In genomic region chr22:20522828-20523117, GRCh38 we compare ENCODE assay signal across 13 cellular contexts. TPM values are rescaled to one million over a fixed set of nuclear protein-coding genes. Genes with fewer than 3 reads are reported as not detected.
DNase-seq lines count a peak whose midpoint lies in the region; ATAC-seq lines count a peak whose summit lies in the region.
"Had no signal": no experiment of that assay in that cellular context is flagged by ENCODE, and none has a peak within 500 bp of the region (broad histone marks: within the 10 kb centered on the region; RNA-seq: fewer than 3 reads in every experiment).

No MANE protein-coding gene starts in this region.

- no peak overlapping the region for H2BK15ac ChIP-seq in mesenchymal stem cell (ENCODE audit: low read depth, poor library complexity, severe bottlenecking)

- peaks cover 53% of the 10 kb centered on the region for H3K36me3 Mint-ChIP-seq in stimulated activated naive CD8-positive, alpha-beta T cell treated with anti-CD3 and anti-CD28 coated beads, Interleukin-15, Interleukin-2, amounts not matched to agents 100 ng/mL and 50 ng/mL, for 24 hours (ENCODE audit: low read depth)
- H3K36me3 Mint-ChIP-seq in activated T-helper 2 cell treated with anti-CD3 and anti-CD28 coated beads, Interferon-gamma antibody, Interleukin-2, Interleukin-4, amounts not matched to agents 10 μg/mL and 5 μg/mL and 100 μg/mL, durations not matched to agents 14 hours and 24 hours and 36 hours (ENCODE audit: low read depth) = peaks cover 62% of the 10 kb centered on the region

- H3K4me3 ChIP-seq in mesenchymal stem cell (ENCODE audit: insufficient read depth in 1 of 2, low read depth in 1 of 2, low read length in 2 of 2) (no peak overlapping the region), Karpas-422 (ENCODE audit: low read length) (no peak overlapping the region)
- H3K4me3 ChIP-seq: mucosa of descending colon had no signal

- no peak for ATAC-seq in stimulated activated naive CD8-positive, alpha-beta T cell treated with anti-CD3 and anti-CD28 coated beads, Interleukin-15, Interleukin-2, amounts not matched to agents 100 U/mL and 50 U/mL, for 24 hours
- ATAC-seq in GM18909 (IDR thresholded peaks at IDR 0.05; ENCODE audit: poor library complexity, unreplicated experiment) (no peak), HG03045 (IDR thresholded peaks at IDR 0.05; ENCODE audit: unreplicated experiment) (no peak)
- ATAC-seq: mucosa of descending colon had no signal

- DNase-seq in stimulated activated naive CD8-positive, alpha-beta T cell treated with anti-CD3 and anti-CD28 coated beads, Interleukin-15, Interleukin-2, amounts not matched to agents 100 U/mL and 50 U/mL, for 24 hours = no peak
- no peak for DNase-seq in activated T-helper 2 cell treated with anti-CD3 and anti-CD28 coated beads, Interferon-gamma antibody, Interleukin-2, Interleukin-4, amounts not matched to agents 10 μg/mL and 5 μg/mL and 100 μg/mL, durations not matched to agents 14 hours and 24 hours and 36 hours (ENCODE audit: low spot score)
- DNase-seq in mesenchymal stem cell = no peak
- DNase-seq in Karpas-422 = no peak
- no peak for DNase-seq in NCI-H524 (lab: John Stamatoyannopoulos, UW)
- DNase-seq: effector CD4-positive, alpha-beta T cell; mucosa of descending colon; NCI-H1436 treated with DMSO at 0.1 percent for 48 hours; NCI-H69; stimulated activated CD4-positive, alpha-beta T cell treated with anti-CD3 and anti-CD28 coated beads, Interleukin-2, amount 100 ng/mL, for 24 hours had no signal

- no peaks in the 10 kb centered on the region for H3K79me1 ChIP-seq in mesenchymal stem cell (replicated peaks; ENCODE audit: low read length, poor library complexity, severe bottlenecking)

- H3K9me3 ChIP-seq in mesenchymal stem cell (ENCODE audit: control insufficient read depth, low read length) = no peaks in the 10 kb centered on the region
- no peaks in the 10 kb centered on the region for H3K9me3 ChIP-seq in Karpas-422 (ENCODE audit: low read length)
- H3K9me3 ChIP-seq: mucosa of descending colon had no signal

- no peaks in the 10 kb centered on the region for H3K9me3 Mint-ChIP-seq in stimulated activated naive CD8-positive, alpha-beta T cell treated with anti-CD3 and anti-CD28 coated beads, Interleukin-15, Interleukin-2, amounts not matched to agents 100 ng/mL and 50 ng/mL, for 24 hours
- no peaks in the 10 kb centered on the region for H3K9me3 Mint-ChIP-seq in activated T-helper 2 cell treated with anti-CD3 and anti-CD28 coated beads, Interferon-gamma antibody, Interleukin-2, Interleukin-4, amounts not matched to agents 10 μg/mL and 5 μg/mL and 100 μg/mL, durations not matched to agents 14 hours and 24 hours and 36 hours

- H2AK5ac ChIP-seq in mesenchymal stem cell (ENCODE audit: low read length, severe bottlenecking) = peak overlapping the region; percentile 52

- H3K9ac ChIP-seq in mesenchymal stem cell (ENCODE audit: low read length) (peak overlapping the region; percentile 68), Karpas-422 (ENCODE audit: low read length) (no peak overlapping the region)

- H4K91ac ChIP-seq in mesenchymal stem cell (ENCODE audit: low read length) = peak overlapping the region; percentile 75

- H2AFZ ChIP-seq in mesenchymal stem cell (ENCODE audit: low read depth, low read length) (no peak overlapping the region), Karpas-422 (ENCODE audit: low read length) (no peak overlapping the region)

- no peak overlapping the region for H2BK12ac ChIP-seq in mesenchymal stem cell (ENCODE audit: low read length in 2 of 2)

- H3K23ac ChIP-seq in mesenchymal stem cell (ENCODE audit: low read length in 2 of 2) = no peak overlapping the region

- H3K4me3 Mint-ChIP-seq in stimulated activated naive CD8-positive, alpha-beta T cell treated with anti-CD3 and anti-CD28 coated beads, Interleukin-15, Interleukin-2, amounts not matched to agents 100 ng/mL and 50 ng/mL, for 24 hours = no peak overlapping the region
- no peak overlapping the region for H3K4me3 Mint-ChIP-seq in activated T-helper 2 cell treated with anti-CD3 and anti-CD28 coated beads, Interferon-gamma antibody, Interleukin-2, Interleukin-4, amounts not matched to agents 10 μg/mL and 5 μg/mL and 100 μg/mL, durations not matched to agents 14 hours and 24 hours and 36 hours (ENCODE audit: low read depth)

- H3K27ac Mint-ChIP-seq in stimulated activated naive CD8-positive, alpha-beta T cell treated with anti-CD3 and anti-CD28 coated beads, Interleukin-15, Interleukin-2, amounts not matched to agents 100 ng/mL and 50 ng/mL, for 24 hours = peak overlapping the region; percentile 78
- peak overlapping the region; percentile 50 for H3K27ac Mint-ChIP-seq in activated T-helper 2 cell treated with anti-CD3 and anti-CD28 coated beads, Interferon-gamma antibody, Interleukin-2, Interleukin-4, amounts not matched to agents 10 μg/mL and 5 μg/mL and 100 μg/mL, durations not matched to agents 14 hours and 24 hours and 36 hours

- H3K14ac ChIP-seq in mesenchymal stem cell (ENCODE audit: low read length in 2 of 2) = no peak overlapping the region

- H3K27me3 Mint-ChIP-seq in stimulated activated naive CD8-positive, alpha-beta T cell treated with anti-CD3 and anti-CD28 coated beads, Interleukin-15, Interleukin-2, amounts not matched to agents 100 ng/mL and 50 ng/mL, for 24 hours = no peaks in the 10 kb centered on the region
- H3K27me3 Mint-ChIP-seq in activated T-helper 2 cell treated with anti-CD3 and anti-CD28 coated beads, Interferon-gamma antibody, Interleukin-2, Interleukin-4, amounts not matched to agents 10 μg/mL and 5 μg/mL and 100 μg/mL, durations not matched to agents 14 hours and 24 hours and 36 hours (ENCODE audit: low read depth) = no peaks in the 10 kb centered on the region

- no peaks in the 10 kb centered on the region for H3K9me2 ChIP-seq in Karpas-422 (replicated peaks; ENCODE audit: insufficient read depth, low read length)

- H3K18ac ChIP-seq in mesenchymal stem cell (ENCODE audit: low read depth in 1 of 2, low read length in 2 of 2) = peak overlapping the region; percentile 42 to 86

- H3K4me1 ChIP-seq in mesenchymal stem cell (ENCODE audit: control insufficient read depth, insufficient read depth, low read depth, low read length) (peaks cover 41% of the 10 kb centered on the region), Karpas-422 (ENCODE audit: low read length) (peaks cover 10% of the 10 kb centered on the region)

- peak overlapping the region; percentile 45 for H2BK120ac ChIP-seq in mesenchymal stem cell (ENCODE audit: low read depth, low read length)

- H3K4me1 Mint-ChIP-seq in stimulated activated naive CD8-positive, alpha-beta T cell treated with anti-CD3 and anti-CD28 coated beads, Interleukin-15, Interleukin-2, amounts not matched to agents 100 ng/mL and 50 ng/mL, for 24 hours (ENCODE audit: low read depth) = peaks cover 84% of the 10 kb centered on the region
- peaks cover 55% of the 10 kb centered on the region for H3K4me1 Mint-ChIP-seq in activated T-helper 2 cell treated with anti-CD3 and anti-CD28 coated beads, Interferon-gamma antibody, Interleukin-2, Interleukin-4, amounts not matched to agents 10 μg/mL and 5 μg/mL and 100 μg/mL, durations not matched to agents 14 hours and 24 hours and 36 hours (ENCODE audit: low read depth)

- no peak overlapping the region for H2BK5ac ChIP-seq in mesenchymal stem cell (ENCODE audit: low read depth, low read length, poor library complexity, severe bottlenecking)

- H3K36me3 ChIP-seq in mesenchymal stem cell (ENCODE audit: control insufficient read depth in 1 of 2, insufficient read depth in 2 of 2, low read depth in 1 of 2, low read length in 2 of 2) (peaks cover 30 to 46% of the 10 kb centered on the region in 2 experiments), Karpas-422 (ENCODE audit: insufficient read depth, low read length) (peaks cover 12% of the 10 kb centered on the region)

- H4K20me1 ChIP-seq in Karpas-422 (ENCODE audit: insufficient read depth, low read depth, low read length) = peaks cover 33% of the 10 kb centered on the region

- H3K79me2 ChIP-seq in Karpas-422 (ENCODE audit: low read length) = peaks cover 87% of the 10 kb centered on the region

- intact Hi-C loops in activated T-helper 2 cell treated with anti-CD3 and anti-CD28 coated beads, Interferon-gamma antibody, Interleukin-2, Interleukin-4, amounts not matched to agents 10 μg/mL and 5 μg/mL and 100 μg/mL, durations not matched to agents 14 hours and 24 hours and 36 hours (cut with micrococcal nuclease) = loop anchor here (2.0 kb wide), 1 partner anchor 28 kb away; no protein-coding TSS in a partner anchor

- H3K27ac ChIP-seq in mesenchymal stem cell (ENCODE audit: low read length, poor library complexity, severe bottlenecking) (no peak overlapping the region), Karpas-422 (ENCODE audit: low read length) (no peak overlapping the region)

- peak overlapping the region; percentile 62 for H4K8ac ChIP-seq in mesenchymal stem cell (ENCODE audit: low read length)

- H3K27me3 ChIP-seq in mesenchymal stem cell (ENCODE audit: control insufficient read depth in 1 of 2, insufficient read depth in 1 of 2, low read length in 2 of 2) (no peaks in the 10 kb centered on the region), Karpas-422 (ENCODE audit: low read length) (no peaks in the 10 kb centered on the region)

- 96% methylated on average over 3 of the region's 5 CpGs for WGBS in mesenchymal stem cell

- peak overlapping the region in 1 of 2 experiments; percentile 52 for H3K4ac ChIP-seq in mesenchymal stem cell (ENCODE audit: low read depth in 1 of 2, low read length in 2 of 2)

- H3K4me2 ChIP-seq in mesenchymal stem cell (ENCODE audit: low read length, poor library complexity, severe bottlenecking) = no peak overlapping the region
- no peak overlapping the region for H3K4me2 ChIP-seq in Karpas-422 (ENCODE audit: low read depth, low read length, poor library complexity, severe bottlenecking)

RNA-seq across cellular contexts. Expression of gene MED15, which starts 15.4 kb away (rescaled TPM):
- 123 and 129 TPM in 2 replicates for total RNA-seq in activated T-helper 2 cell treated with anti-CD3 and anti-CD28 coated beads, Interferon-gamma antibody, Interleukin-2, Interleukin-4, amounts not matched to agents 10 μg/mL and 5 μg/mL and 100 μg/mL, durations not matched to agents 14 hours and 24 hours and 36 hours
- 63.2 TPM for polyA plus RNA-seq in mesenchymal stem cell (2013, experiment 1 of 2)
- 60.2 TPM for polyA plus RNA-seq in mesenchymal stem cell (2013, experiment 2 of 2)
- total RNA-seq in Karpas-422 (2014; rRNA removed; shearing (Covaris generic); ENCODE audit: low replicate concordance) = 36.9 and 70.3 TPM in 2 replicates

RNA-seq across cellular contexts. Expression of gene KLHL22, which starts 27.2 kb away (rescaled TPM):
- total RNA-seq in activated T-helper 2 cell treated with anti-CD3 and anti-CD28 coated beads, Interferon-gamma antibody, Interleukin-2, Interleukin-4, amounts not matched to agents 10 μg/mL and 5 μg/mL and 100 μg/mL, durations not matched to agents 14 hours and 24 hours and 36 hours = 34.0 and 38.0 TPM in 2 replicates
- polyA plus RNA-seq in mesenchymal stem cell (2013, experiment 1 of 2) = 10.8 TPM
- 10.8 TPM for polyA plus RNA-seq in mesenchymal stem cell (2013, experiment 2 of 2)
- 9.7 and 23.7 TPM in 2 replicates for total RNA-seq in Karpas-422 (2014; rRNA removed; shearing (Covaris generic); ENCODE audit: low replicate concordance)
